1 cellular context compared by ENCODE assay signal in the genomic region with DNA sequence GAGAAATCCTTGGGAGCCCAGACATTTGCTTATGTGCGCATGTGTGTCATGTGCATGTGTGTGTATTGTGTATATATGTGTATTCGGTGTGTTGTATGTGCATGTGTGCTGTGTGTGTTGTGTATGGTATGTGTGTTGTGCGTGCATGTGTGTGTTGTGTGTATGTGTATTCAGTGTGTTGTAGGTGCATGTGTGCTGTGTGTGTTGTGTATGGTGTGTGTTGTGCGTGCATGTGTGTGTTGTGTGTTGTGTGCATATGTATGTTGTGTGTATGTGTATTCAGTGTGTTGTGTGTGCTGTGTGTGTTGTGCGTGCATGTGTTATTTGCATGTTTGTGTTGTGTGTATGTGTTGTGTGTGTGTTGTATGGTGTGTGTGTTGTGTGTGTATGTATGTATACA.
A peak's percentile ranks its signal among the peaks of the same experiment; 100 is the strongest.
TF ChIP-seq lines count a peak whose summit lies in the region.

No MANE protein-coding gene starts in this region.

TF ChIP-seq in GM12878, 131 proteins besides CTCF, POLR2A, EP300 and RAD21 (continued from another document):
- TF ChIP-seq, protein P1, sequence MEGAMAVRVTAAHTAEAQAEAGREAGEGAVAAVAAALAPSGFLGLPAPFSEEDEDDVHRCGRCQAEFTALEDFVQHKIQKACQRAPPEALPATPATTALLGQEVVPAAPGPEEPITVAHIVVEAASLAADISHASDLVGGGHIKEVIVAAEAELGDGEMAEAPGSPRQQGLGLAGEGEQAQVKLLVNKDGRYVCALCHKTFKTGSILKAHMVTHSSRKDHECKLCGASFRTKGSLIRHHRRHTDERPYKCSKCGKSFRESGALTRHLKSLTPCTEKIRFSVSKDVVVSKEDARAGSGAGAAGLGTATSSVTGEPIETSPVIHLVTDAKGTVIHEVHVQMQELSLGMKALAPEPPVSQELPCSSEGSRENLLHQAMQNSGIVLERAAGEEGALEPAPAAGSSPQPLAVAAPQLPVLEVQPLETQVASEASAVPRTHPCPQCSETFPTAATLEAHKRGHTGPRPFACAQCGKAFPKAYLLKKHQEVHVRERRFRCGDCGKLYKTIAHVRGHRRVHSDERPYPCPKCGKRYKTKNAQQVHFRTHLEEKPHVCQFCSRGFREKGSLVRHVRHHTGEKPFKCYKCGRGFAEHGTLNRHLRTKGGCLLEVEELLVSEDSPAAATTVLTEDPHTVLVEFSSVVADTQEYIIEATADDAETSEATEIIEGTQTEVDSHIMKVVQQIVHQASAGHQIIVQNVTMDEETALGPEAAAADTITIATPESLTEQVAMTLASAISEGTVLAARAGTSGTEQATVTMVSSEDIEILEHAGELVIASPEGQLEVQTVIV (IDR thresholded peaks at IDR 0.05; ENCODE audit: borderline replicate concordance, partially characterized antibody), result no peak
- TF ChIP-seq CBX5 (IDR thresholded peaks at IDR 0.05; ENCODE audit: low read depth), result no peak
- TF ChIP-seq, protein P2, sequence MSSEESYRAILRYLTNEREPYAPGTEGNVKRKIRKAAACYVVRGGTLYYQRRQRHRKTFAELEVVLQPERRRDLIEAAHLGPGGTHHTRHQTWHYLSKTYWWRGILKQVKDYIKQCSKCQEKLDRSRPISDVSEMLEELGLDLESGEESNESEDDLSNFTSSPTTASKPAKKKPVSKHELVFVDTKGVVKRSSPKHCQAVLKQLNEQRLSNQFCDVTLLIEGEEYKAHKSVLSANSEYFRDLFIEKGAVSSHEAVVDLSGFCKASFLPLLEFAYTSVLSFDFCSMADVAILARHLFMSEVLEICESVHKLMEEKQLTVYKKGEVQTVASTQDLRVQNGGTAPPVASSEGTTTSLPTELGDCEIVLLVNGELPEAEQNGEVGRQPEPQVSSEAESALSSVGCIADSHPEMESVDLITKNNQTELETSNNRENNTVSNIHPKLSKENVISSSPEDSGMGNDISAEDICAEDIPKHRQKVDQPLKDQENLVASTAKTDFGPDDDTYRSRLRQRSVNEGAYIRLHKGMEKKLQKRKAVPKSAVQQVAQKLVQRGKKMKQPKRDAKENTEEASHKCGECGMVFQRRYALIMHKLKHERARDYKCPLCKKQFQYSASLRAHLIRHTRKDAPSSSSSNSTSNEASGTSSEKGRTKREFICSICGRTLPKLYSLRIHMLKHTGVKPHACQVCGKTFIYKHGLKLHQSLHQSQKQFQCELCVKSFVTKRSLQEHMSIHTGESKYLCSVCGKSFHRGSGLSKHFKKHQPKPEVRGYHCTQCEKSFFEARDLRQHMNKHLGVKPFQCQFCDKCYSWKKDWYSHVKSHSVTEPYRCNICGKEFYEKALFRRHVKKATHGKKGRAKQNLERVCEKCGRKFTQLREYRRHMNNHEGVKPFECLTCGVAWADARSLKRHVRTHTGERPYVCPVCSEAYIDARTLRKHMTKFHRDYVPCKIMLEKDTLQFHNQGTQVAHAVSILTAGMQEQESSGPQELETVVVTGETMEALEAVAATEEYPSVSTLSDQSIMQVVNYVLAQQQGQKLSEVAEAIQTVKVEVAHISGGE (CRISPR knock-in tag; IDR thresholded peaks at IDR 0.05), result no peak
- TF ChIP-seq, protein P3, sequence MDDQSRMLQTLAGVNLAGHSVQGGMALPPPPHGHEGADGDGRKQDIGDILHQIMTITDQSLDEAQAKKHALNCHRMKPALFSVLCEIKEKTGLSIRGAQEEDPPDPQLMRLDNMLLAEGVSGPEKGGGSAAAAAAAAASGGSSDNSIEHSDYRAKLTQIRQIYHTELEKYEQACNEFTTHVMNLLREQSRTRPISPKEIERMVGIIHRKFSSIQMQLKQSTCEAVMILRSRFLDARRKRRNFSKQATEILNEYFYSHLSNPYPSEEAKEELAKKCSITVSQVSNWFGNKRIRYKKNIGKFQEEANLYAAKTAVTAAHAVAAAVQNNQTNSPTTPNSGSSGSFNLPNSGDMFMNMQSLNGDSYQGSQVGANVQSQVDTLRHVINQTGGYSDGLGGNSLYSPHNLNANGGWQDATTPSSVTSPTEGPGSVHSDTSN (IDR thresholded peaks at IDR 0.05; ENCODE audit: insufficient replicate concordance, low read depth, low read length), result peak; percentile 8
- no peak for TF ChIP-seq TARDBP (IDR thresholded peaks at IDR 0.05; ENCODE audit: borderline replicate concordance)
- TF ChIP-seq GATAD2B (conservative IDR thresholded peaks at IDR 0.05; ENCODE audit: low read depth), result no peak
- TF ChIP-seq, protein P4, sequence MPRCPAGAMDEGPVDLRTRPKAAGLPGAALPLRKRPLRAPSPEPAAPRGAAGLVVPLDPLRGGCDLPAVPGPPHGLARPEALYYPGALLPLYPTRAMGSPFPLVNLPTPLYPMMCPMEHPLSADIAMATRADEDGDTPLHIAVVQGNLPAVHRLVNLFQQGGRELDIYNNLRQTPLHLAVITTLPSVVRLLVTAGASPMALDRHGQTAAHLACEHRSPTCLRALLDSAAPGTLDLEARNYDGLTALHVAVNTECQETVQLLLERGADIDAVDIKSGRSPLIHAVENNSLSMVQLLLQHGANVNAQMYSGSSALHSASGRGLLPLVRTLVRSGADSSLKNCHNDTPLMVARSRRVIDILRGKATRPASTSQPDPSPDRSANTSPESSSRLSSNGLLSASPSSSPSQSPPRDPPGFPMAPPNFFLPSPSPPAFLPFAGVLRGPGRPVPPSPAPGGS (IDR thresholded peaks at IDR 0.05; ENCODE audit: borderline replicate concordance, insufficient read depth, low read depth, low read length, poor library complexity, severe bottlenecking), result peak; percentile 81
- 0 out of 2 replicates have a peak, but pooled peaks have one; percentile 33 for TF ChIP-seq HDGF (IDR thresholded peaks at IDR 0.05)
TF ChIP-seq in GM12878: peak in this region for 3.
